14 cellular contexts compared by ENCODE assay signal in genomic region chr3:47089605-47090004, GRCh38.
"Had no signal": no experiment of that assay in that cellular context is flagged by ENCODE, and none has a peak within 500 bp of the region (broad histone marks: within the 10 kb centered on the region; RNA-seq: fewer than 3 reads in every experiment).

No MANE protein-coding gene starts in this region.

- H3K9me3 Mint-ChIP-seq: activated T-helper 1 cell treated with anti-CD3 and anti-CD28 coated beads, Interleukin-12 subunit alpha, Interleukin-12 subunit beta, Interleukin-2, Interleukin-4 antibody, amounts not matched to agents 30 ng/mL and 10 ng/mL and 1 ng/mL, durations not matched to agents 14 hours and 24 hours and 36 hours; central memory CD8-positive, alpha-beta T cell; dendritic cell treated with granulocyte-macrophage colony-stimulating factor and Interleukin-4, amounts not matched to agents 40 ng/mL and 50 ng/mL, for 4 days; natural killer cell had no signal

- H3K4me3 Mint-ChIP-seq: activated T-helper 1 cell treated with anti-CD3 and anti-CD28 coated beads, Interleukin-12 subunit alpha, Interleukin-12 subunit beta, Interleukin-2, Interleukin-4 antibody, amounts not matched to agents 30 ng/mL and 10 ng/mL and 1 ng/mL, durations not matched to agents 14 hours and 24 hours and 36 hours; central memory CD8-positive, alpha-beta T cell; dendritic cell treated with granulocyte-macrophage colony-stimulating factor and Interleukin-4, amounts not matched to agents 40 ng/mL and 50 ng/mL, for 4 days; natural killer cell had no signal

- ATAC-seq: body of pancreas, mucosa of descending colon, natural killer cell had no signal

- H3K27me3 Mint-ChIP-seq: central memory CD8-positive, alpha-beta T cell; dendritic cell treated with granulocyte-macrophage colony-stimulating factor and Interleukin-4, amounts not matched to agents 40 ng/mL and 50 ng/mL, for 4 days had no signal

- DNase-seq: activated CD4-positive, alpha-beta T cell treated with anti-CD3 and anti-CD28 coated beads, Interleukin-2, amount 50 U/mL, for 4 hours; activated naive CD4-positive, alpha-beta T cell treated with anti-CD3 and anti-CD28 coated beads, Interleukin-2, amount 50 U/mL, for 16 hours; amniotic stem cell; body of pancreas; mucosa of descending colon; natural killer cell; occipital lobe; stimulated activated CD4-positive, alpha-beta T cell treated with anti-CD3 and anti-CD28 coated beads, Interleukin-2, amount 100 ng/mL, for 48 hours; thyroid gland had no signal

- H3K9me3 ChIP-seq: body of pancreas, esophagus muscularis mucosa, mucosa of descending colon, SJSA1, thyroid gland had no signal

- H3K27ac Mint-ChIP-seq: activated T-helper 1 cell treated with anti-CD3 and anti-CD28 coated beads, Interleukin-12 subunit alpha, Interleukin-12 subunit beta, Interleukin-2, Interleukin-4 antibody, amounts not matched to agents 30 ng/mL and 10 ng/mL and 1 ng/mL, durations not matched to agents 14 hours and 24 hours and 36 hours; dendritic cell treated with granulocyte-macrophage colony-stimulating factor and Interleukin-4, amounts not matched to agents 40 ng/mL and 50 ng/mL, for 4 days; natural killer cell had no signal

- H3K27ac ChIP-seq: esophagus muscularis mucosa, SJSA1, thyroid gland had no signal

- H3K4me1 ChIP-seq: body of pancreas, esophagus muscularis mucosa, SJSA1, thyroid gland had no signal

- H3K4me3 ChIP-seq: body of pancreas, esophagus muscularis mucosa, mucosa of descending colon, SJSA1, thyroid gland had no signal

- H3K27me3 ChIP-seq: body of pancreas, esophagus muscularis mucosa, SJSA1, thyroid gland had no signal
